16 cellular contexts compared by ENCODE assay signal in genomic region chr15:60420322-60420721, GRCh38.
"Had no signal": no experiment of that assay in that cellular context is flagged by ENCODE, and none has a peak within 500 bp of the region (broad histone marks: within the 10 kb centered on the region; RNA-seq: fewer than 3 reads in every experiment).

No MANE protein-coding gene starts in this region.

- DNase-seq: activated CD4-positive, alpha-beta T cell treated with anti-CD3 and anti-CD28 coated beads for 4 hours; activated naive CD4-positive, alpha-beta T cell treated with anti-CD3 and anti-CD28 coated beads, Interleukin-2, amount 10 ng/mL, durations not matched to agents 7 days and 5 days; activated T-cell treated with anti-CD3 and anti-CD28 coated beads for 4 hours; amniotic stem cell; dorsolateral prefrontal cortex; glutamatergic neuron; mesendoderm; retina; T-helper 1 cell had no signal

- H3K27me3 Mint-ChIP-seq: activated naive CD4-positive, alpha-beta T cell treated with anti-CD3 and anti-CD28 coated beads, Interleukin-2, amount 10 ng/mL, durations not matched to agents 7 days and 5 days had no signal

- ATAC-seq: stimulated activated effector memory CD8-positive, alpha-beta T cell treated with anti-CD3 and anti-CD28 coated beads, Interleukin-12 subunit alpha, Interleukin-12 subunit beta, amount 100 ng/mL, for 72 hours had no signal

- H3K4me2 ChIP-seq: neural progenitor cell had no signal

- H3K27ac ChIP-seq: dorsolateral prefrontal cortex, esophagus muscularis mucosa, neural progenitor cell, parathyroid adenoma, vagina had no signal

- H3K4me3 Mint-ChIP-seq: activated naive CD4-positive, alpha-beta T cell treated with anti-CD3 and anti-CD28 coated beads, Interleukin-2, amount 10 ng/mL, durations not matched to agents 7 days and 5 days; neural progenitor cell; stimulated activated effector memory CD8-positive, alpha-beta T cell treated with anti-CD3 and anti-CD28 coated beads, Interleukin-12 subunit alpha, Interleukin-12 subunit beta, amount 100 ng/mL, for 72 hours had no signal

- H3K9me3 ChIP-seq: esophagus muscularis mucosa, tibial nerve, vagina had no signal

- H3K4me3 ChIP-seq: dorsolateral prefrontal cortex, esophagus muscularis mucosa, neural progenitor cell, tibial nerve, vagina had no signal

- H3K27ac Mint-ChIP-seq: activated naive CD4-positive, alpha-beta T cell treated with anti-CD3 and anti-CD28 coated beads, Interleukin-2, amount 10 ng/mL, durations not matched to agents 7 days and 5 days; activated T-helper 2 cell treated with anti-CD3 and anti-CD28 coated beads, Interferon-gamma antibody, Interleukin-2, Interleukin-4, amounts not matched to agents 10 μg/mL and 5 μg/mL and 100 μg/mL, durations not matched to agents 14 hours and 24 hours and 36 hours; neural progenitor cell; stimulated activated effector memory CD8-positive, alpha-beta T cell treated with anti-CD3 and anti-CD28 coated beads, Interleukin-12 subunit alpha, Interleukin-12 subunit beta, amount 100 ng/mL, for 72 hours had no signal

- H3K9me3 Mint-ChIP-seq: activated naive CD4-positive, alpha-beta T cell treated with anti-CD3 and anti-CD28 coated beads, Interleukin-2, amount 10 ng/mL, durations not matched to agents 7 days and 5 days; activated T-helper 2 cell treated with anti-CD3 and anti-CD28 coated beads, Interferon-gamma antibody, Interleukin-2, Interleukin-4, amounts not matched to agents 10 μg/mL and 5 μg/mL and 100 μg/mL, durations not matched to agents 14 hours and 24 hours and 36 hours; neural progenitor cell; stimulated activated effector memory CD8-positive, alpha-beta T cell treated with anti-CD3 and anti-CD28 coated beads, Interleukin-12 subunit alpha, Interleukin-12 subunit beta, amount 100 ng/mL, for 72 hours had no signal
